13 cellular contexts compared by ENCODE assay signal in the genomic region with DNA sequence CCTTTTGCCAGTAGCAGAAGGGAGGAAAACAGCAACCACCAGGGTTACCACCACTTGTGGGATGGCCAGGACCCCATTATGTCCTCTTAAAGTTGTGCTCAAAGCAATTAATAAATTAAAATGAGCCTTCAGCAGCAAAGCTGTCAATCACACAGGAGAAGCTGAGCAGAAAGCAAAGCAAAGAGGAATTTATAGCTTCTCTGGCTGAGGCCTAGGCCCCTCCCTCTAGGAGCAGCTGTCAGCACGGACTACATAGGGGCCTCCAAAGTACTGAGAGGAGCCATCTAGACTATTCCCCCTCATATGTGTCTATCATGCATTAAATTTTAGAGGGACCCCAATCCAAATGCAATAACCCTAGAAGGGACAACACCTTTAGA. TPM values are rescaled to one million over a fixed set of nuclear protein-coding genes. Genes with fewer than 3 reads are reported as not detected.
DNase-seq lines count a peak whose midpoint lies in the region; ATAC-seq and TF ChIP-seq lines count a peak whose summit lies in the region.
"Had no signal": no experiment of that assay in that cellular context is flagged by ENCODE, and none has a peak within 500 bp of the region (broad histone marks: within the 10 kb centered on the region; RNA-seq: fewer than 3 reads in every experiment).

No MANE protein-coding gene starts in this region.

- peaks cover 88% of the 10 kb centered on the region for H3K36me3 Mint-ChIP-seq in CD4-positive, alpha-beta T cell (ENCODE audit: low read depth)
- peaks cover 74% of the 10 kb centered on the region for H3K36me3 Mint-ChIP-seq in activated CD4-positive, alpha-beta memory T cell treated with anti-CD3 and anti-CD28 coated beads for 36 hours
- H3K36me3 Mint-ChIP-seq in naive thymus-derived CD4-positive, alpha-beta T cell, result peaks cover 8 to 66% (median 26%) of the 10 kb centered on the region in 5 donors

- H3K9me3 ChIP-seq in CD4-positive, alpha-beta T cell (ENCODE audit: control insufficient read depth, low read length), result no peaks in the 10 kb centered on the region
- H3K9me3 ChIP-seq in naive thymus-derived CD4-positive, alpha-beta T cell (ENCODE audit: control insufficient read depth in 2 of 3, low read length in 3 of 3), result no peaks in the 10 kb centered on the region
- H3K9me3 ChIP-seq: body of pancreas, heart left ventricle, left ventricle myocardium inferior had no signal

- DNase-seq in CD4-positive, alpha-beta T cell, result no peak
- no peak for DNase-seq in HEK293T (ENCODE audit: extremely low spot score)
- no peak for DNase-seq in activated CD4-positive, alpha-beta memory T cell treated with anti-CD3 and anti-CD28 coated beads for 36 hours
- no peak for DNase-seq in naive thymus-derived CD4-positive, alpha-beta T cell
- DNase-seq in NCI-H446 (lab: John Stamatoyannopoulos, UW), result no peak
- DNase-seq: body of pancreas, heart left ventricle, left ventricle myocardium inferior, NCI-H1417 treated with DMSO at 0.1 percent for 48 hours, SW 1271 had no signal

- POLR2A ChIA-PET in CD4-positive, alpha-beta T cell (lab: Charles Lee), result interaction anchor here (1.0 to 9.1 kb wide), 4 partner anchors 10 to 110 kb away, joined by 4 to 168 read pairs (median 9); a partner anchor contains a TSS
- POLR2A ChIA-PET in HEK293T (lab: Yijun Ruan, JAX), result interaction anchor here (0.6 to 7.8 kb wide), 3 partner anchors 13 to 115 kb away, joined by 3 to 54 read pairs (median 3); a partner anchor contains a TSS
- POLR2A ChIA-PET in activated CD4-positive, alpha-beta memory T cell treated with anti-CD3 and anti-CD28 coated beads for 36 hours (lab: Charles Lee), result interaction anchor here (1.3 to 12.8 kb wide), 3 partner anchors 10 to 108 kb away, joined by 3 to 177 read pairs (median 17); a partner anchor contains a TSS
- POLR2A ChIA-PET in naive thymus-derived CD4-positive, alpha-beta T cell (lab: Charles Lee), result interaction anchor here (1.2 to 11.8 kb wide), 3 partner anchors 8 to 110 kb away, joined by 4 to 180 read pairs (median 4); a partner anchor contains a TSS

- no peak overlapping the region for H3K4me3 Mint-ChIP-seq in CD4-positive, alpha-beta T cell
- H3K4me3 Mint-ChIP-seq in activated CD4-positive, alpha-beta memory T cell treated with anti-CD3 and anti-CD28 coated beads for 36 hours, result no peak overlapping the region
- H3K4me3 Mint-ChIP-seq in naive thymus-derived CD4-positive, alpha-beta T cell, result peak overlapping the region in 5 of 10 donors; percentile 14 to 100 (median 64)

- peak overlapping the region; percentile 63 for H3K27ac ChIP-seq in CD4-positive, alpha-beta T cell (ENCODE audit: low read depth, low read length)
- H3K27ac ChIP-seq in naive thymus-derived CD4-positive, alpha-beta T cell (ENCODE audit: low read depth, low read length), result peak overlapping the region; percentile 76
- H3K27ac ChIP-seq: parathyroid adenoma had no signal

- no peak overlapping the region for H3K4me3 ChIP-seq in naive thymus-derived CD4-positive, alpha-beta T cell (ENCODE audit: low read length)
- H3K4me3 ChIP-seq: body of pancreas, heart left ventricle, left ventricle myocardium inferior had no signal

- CTCF ChIA-PET in CD4-positive, alpha-beta T cell (lab: Charles Lee), result interaction anchor here (0.8 to 7.7 kb wide), 6 partner anchors 12 to 148 kb away, joined by 3 to 84 read pairs (median 8); a partner anchor contains a TSS
- CTCF ChIA-PET in HEK293T (lab: Yijun Ruan, JAX), result interaction anchor here (0.7 to 2.7 kb wide), 3 partner anchors 14 to 109 kb away, joined by 3 to 11 read pairs (median 8); a partner anchor contains a TSS
- CTCF ChIA-PET in activated CD4-positive, alpha-beta memory T cell treated with anti-CD3 and anti-CD28 coated beads for 36 hours (lab: Charles Lee), result interaction anchor here (0.7 to 18.7 kb wide), 7 partner anchors 12 to 148 kb away, joined by 3 to 470 read pairs (median 7); a partner anchor contains a TSS
- CTCF ChIA-PET in naive thymus-derived CD4-positive, alpha-beta T cell (lab: Charles Lee), result interaction anchor here (0.5 to 4.5 kb wide), 5 partner anchors 8 to 616 kb away, joined by 3 to 27 read pairs (median 3); a partner anchor contains a TSS

- H3K36me3 ChIP-seq in naive thymus-derived CD4-positive, alpha-beta T cell (ENCODE audit: control insufficient read depth in 2 of 3, insufficient read depth in 3 of 3, low read length in 3 of 3), result peaks cover 20 to 74% (median 37%) of the 10 kb centered on the region in 3 experiments

- H3K27ac Mint-ChIP-seq in CD4-positive, alpha-beta T cell, result peak overlapping the region; percentile 93
- H3K27ac Mint-ChIP-seq in activated CD4-positive, alpha-beta memory T cell treated with anti-CD3 and anti-CD28 coated beads for 36 hours, result peak overlapping the region; percentile 90
- peak overlapping the region in 7 of 9 donors; percentile 85 to 95 (median 90) for H3K27ac Mint-ChIP-seq in naive thymus-derived CD4-positive, alpha-beta T cell

- no peaks in the 10 kb centered on the region for H3K9me3 Mint-ChIP-seq in CD4-positive, alpha-beta T cell
- H3K9me3 Mint-ChIP-seq in activated CD4-positive, alpha-beta memory T cell treated with anti-CD3 and anti-CD28 coated beads for 36 hours, result no peaks in the 10 kb centered on the region
- H3K9me3 Mint-ChIP-seq in naive thymus-derived CD4-positive, alpha-beta T cell, result peaks cover 0 to 4% (median 0%) of the 10 kb centered on the region in 11 donors

- H3K27me3 ChIP-seq in CD4-positive, alpha-beta T cell (ENCODE audit: control insufficient read depth, insufficient read depth, low read length), result no peaks in the 10 kb centered on the region
- no peaks in the 10 kb centered on the region for H3K27me3 ChIP-seq in naive thymus-derived CD4-positive, alpha-beta T cell (ENCODE audit: control insufficient read depth in 2 of 2, insufficient read depth in 2 of 2, low read length in 2 of 2)
- H3K27me3 ChIP-seq: body of pancreas, heart left ventricle had no signal

- no peaks in the 10 kb centered on the region for H3K27me3 Mint-ChIP-seq in CD4-positive, alpha-beta T cell
- H3K27me3 Mint-ChIP-seq in activated CD4-positive, alpha-beta memory T cell treated with anti-CD3 and anti-CD28 coated beads for 36 hours, result no peaks in the 10 kb centered on the region
- H3K27me3 Mint-ChIP-seq in naive thymus-derived CD4-positive, alpha-beta T cell, result no peaks in the 10 kb centered on the region

- H3K4me1 Mint-ChIP-seq in CD4-positive, alpha-beta T cell (ENCODE audit: low read depth), result peaks cover 68% of the 10 kb centered on the region
- H3K4me1 Mint-ChIP-seq in activated CD4-positive, alpha-beta memory T cell treated with anti-CD3 and anti-CD28 coated beads for 36 hours (ENCODE audit: low read depth), result peaks cover 53% of the 10 kb centered on the region
- peaks cover 48 to 77% (median 72%) of the 10 kb centered on the region in 7 donors for H3K4me1 Mint-ChIP-seq in naive thymus-derived CD4-positive, alpha-beta T cell

- peaks cover 52 to 57% of the 10 kb centered on the region in 2 donors for H3K4me1 ChIP-seq in naive thymus-derived CD4-positive, alpha-beta T cell (ENCODE audit: control insufficient read depth in 2 of 2, insufficient read depth in 2 of 2, low read length in 2 of 2)

- intact Hi-C loops in CD4-positive, alpha-beta T cell (cut with DNase I, micrococcal nuclease), result loop anchor here (5.0 kb wide), 4 partner anchors 38 to 148 kb away; a partner anchor contains a TSS
- intact Hi-C loops in activated CD4-positive, alpha-beta memory T cell treated with anti-CD3 and anti-CD28 coated beads for 36 hours (cut with micrococcal nuclease), result loop anchor here (5.0 kb wide), 1 partner anchor 148 kb away; a partner anchor contains a TSS
- intact Hi-C loops in naive thymus-derived CD4-positive, alpha-beta T cell (cut with micrococcal nuclease), result loop anchor here in 1 of 2 donors (5.0 to 10.0 kb wide), 4 partner anchors 37 to 1700 kb away; a partner anchor contains a TSS

- ATAC-seq in CD4-positive, alpha-beta T cell (ENCODE audit: poor library complexity), result no peak
- ATAC-seq in naive thymus-derived CD4-positive, alpha-beta T cell, result no peak
- ATAC-seq in GM19328 (IDR thresholded peaks at IDR 0.05; ENCODE audit: unreplicated experiment) (no peak), HG03378 (IDR thresholded peaks at IDR 0.05; ENCODE audit: unreplicated experiment) (no peak)
- ATAC-seq: body of pancreas had no signal

- no peak for TF ChIP-seq CTCF in CD4-positive, alpha-beta T cell (IDR thresholded peaks at IDR 0.05)

TF ChIP-seq in HEK293T, 16 proteins besides CTCF, POLR2A, EP300 and RAD21:
- TF ChIP-seq, protein P1, sequence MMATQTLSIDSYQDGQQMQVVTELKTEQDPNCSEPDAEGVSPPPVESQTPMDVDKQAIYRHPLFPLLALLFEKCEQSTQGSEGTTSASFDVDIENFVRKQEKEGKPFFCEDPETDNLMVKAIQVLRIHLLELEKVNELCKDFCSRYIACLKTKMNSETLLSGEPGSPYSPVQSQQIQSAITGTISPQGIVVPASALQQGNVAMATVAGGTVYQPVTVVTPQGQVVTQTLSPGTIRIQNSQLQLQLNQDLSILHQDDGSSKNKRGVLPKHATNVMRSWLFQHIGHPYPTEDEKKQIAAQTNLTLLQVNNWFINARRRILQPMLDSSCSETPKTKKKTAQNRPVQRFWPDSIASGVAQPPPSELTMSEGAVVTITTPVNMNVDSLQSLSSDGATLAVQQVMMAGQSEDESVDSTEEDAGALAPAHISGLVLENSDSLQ (IDR thresholded peaks at IDR 0.05), result peak; percentile 77
- no peak for TF ChIP-seq SP1 (IDR thresholded peaks at IDR 0.05)

RNA-seq across cellular contexts. Expression of a gene that starts 6.4 kb away (rescaled TPM):
- total RNA-seq in CD4-positive, alpha-beta T cell, result 100 to 1,000 TPM; 247 to 248 TPM
- 100 to 1,000 TPM; 570 to 573 TPM for total RNA-seq in activated CD4-positive, alpha-beta memory T cell treated with anti-CD3 and anti-CD28 coated beads for 36 hours
- total RNA-seq in naive thymus-derived CD4-positive, alpha-beta T cell, result 100 to 1,000 TPM; 285 to 433 (median 313) TPM
- 100 to 1,000 TPM; 474 to 764 TPM for polyA plus RNA-seq in naive thymus-derived CD4-positive, alpha-beta T cell

RNA-seq across cellular contexts. Expression of a gene that starts 13.9 kb away (rescaled TPM):
- 1 to 10 TPM; 1.2 to 1.6 TPM for total RNA-seq in CD4-positive, alpha-beta T cell
- total RNA-seq in activated CD4-positive, alpha-beta memory T cell treated with anti-CD3 and anti-CD28 coated beads for 36 hours, result 10 to 100 TPM; 46.6 to 51.0 TPM
- 10 to 100 TPM in 1 of 5 experiments, 1 to 10 TPM in 4; 3.9 to 35.7 (median 8.1) TPM for total RNA-seq in naive thymus-derived CD4-positive, alpha-beta T cell
- polyA plus RNA-seq in naive thymus-derived CD4-positive, alpha-beta T cell, result 1 to 10 TPM; 4.4 to 6.6 TPM

RNA-seq across cellular contexts. Expression of a gene that starts 14.2 kb away (rescaled TPM):
- total RNA-seq in CD4-positive, alpha-beta T cell, result 1 to 10 TPM; 1.3 to 1.6 TPM
- 10 to 100 TPM; 18.2 to 18.3 TPM for total RNA-seq in activated CD4-positive, alpha-beta memory T cell treated with anti-CD3 and anti-CD28 coated beads for 36 hours
- 10 to 100 TPM in 1 of 5 experiments, 1 to 10 TPM in 4; 4.5 to 21.7 (median 9.4) TPM for total RNA-seq in naive thymus-derived CD4-positive, alpha-beta T cell
- polyA plus RNA-seq in naive thymus-derived CD4-positive, alpha-beta T cell, result 1 to 10 TPM; 4.2 to 4.7 TPM

RNA-seq across cellular contexts. Expression of a gene that starts 40.0 kb away (rescaled TPM):
- total RNA-seq in CD4-positive, alpha-beta T cell, result 1 to 10 TPM; 1.3 TPM
- total RNA-seq in activated CD4-positive, alpha-beta memory T cell treated with anti-CD3 and anti-CD28 coated beads for 36 hours, result 1 to 10 TPM; 6.1 to 6.3 TPM
- total RNA-seq in naive thymus-derived CD4-positive, alpha-beta T cell, result 1 to 10 TPM; 1.8 to 6.0 (median 3.1) TPM
- under 1 TPM; 0.44 to 0.61 TPM for polyA plus RNA-seq in naive thymus-derived CD4-positive, alpha-beta T cell
